6 cellular contexts compared by ENCODE assay signal in the genomic region with DNA sequence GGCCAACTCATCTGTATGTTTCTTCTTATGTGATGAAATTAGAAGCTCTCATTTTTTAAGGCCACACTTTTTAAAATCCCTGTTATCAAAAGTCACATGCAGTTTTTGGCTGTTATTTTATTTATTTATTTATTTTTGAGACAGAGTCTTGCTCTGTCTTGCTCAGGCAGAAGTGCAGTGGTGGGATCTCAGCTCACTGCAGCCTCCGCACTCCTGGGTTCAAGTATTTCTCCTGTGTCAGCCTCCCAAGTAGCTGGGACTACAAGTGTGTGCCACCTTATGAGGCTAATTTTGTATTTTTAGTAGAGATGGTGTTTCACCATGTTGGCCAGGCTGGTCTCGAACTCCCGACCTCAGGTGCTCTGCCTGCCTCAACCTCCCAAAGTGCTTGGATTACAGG.
"Had no signal": no experiment of that assay in that cellular context is flagged by ENCODE, and none has a peak within 500 bp of the region (broad histone marks: within the 10 kb centered on the region; RNA-seq: fewer than 3 reads in every experiment).

No MANE protein-coding gene starts in this region.

- H2AFZ ChIP-seq: GM23338 had no signal

- H3K4me3 ChIP-seq: GM23338, K562 had no signal

- H3K4me3 Mint-ChIP-seq: GM23338, H9 had no signal

- H3K27ac Mint-ChIP-seq: GM23338, H9 had no signal

- ATAC-seq: GM23338, K562 had no signal

- H3K9me3 Mint-ChIP-seq: GM23338, H9 had no signal

- H3K4me2 ChIP-seq: GM23338 had no signal

- H3K4me1 Mint-ChIP-seq: GM23338, H9 had no signal

- DNase-seq: H9, HCEC 1CT, IMR-90, KG1 had no signal
